Comparison of ENCODE assay signal across 23 cellular contexts in the genomic region with DNA sequence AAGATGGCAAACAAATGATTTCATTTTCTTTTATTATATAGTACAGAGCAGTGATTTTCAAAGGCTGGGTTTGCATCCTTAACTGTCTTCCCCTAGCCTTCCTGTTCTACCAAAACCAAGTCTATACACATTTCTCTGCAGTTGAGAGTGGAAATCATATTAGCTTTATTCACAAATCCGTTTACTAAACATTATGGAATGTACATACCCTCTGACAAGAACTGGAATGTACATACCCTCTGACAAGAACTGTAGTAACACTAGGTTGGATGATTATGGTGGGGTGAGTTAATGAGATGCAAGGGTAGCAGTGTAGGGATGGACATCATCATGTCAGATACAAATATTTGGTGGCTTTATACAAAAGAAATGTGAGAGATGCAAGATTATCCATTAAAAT.
"Had no signal": no experiment of that assay in that cellular context is flagged by ENCODE, and none has a peak within 500 bp of the region (broad histone marks: within the 10 kb centered on the region; RNA-seq: fewer than 3 reads in every experiment).

No MANE protein-coding gene starts in this region.

- DNase-seq: activated CD4-positive, alpha-beta T cell treated with anti-CD3 and anti-CD28 coated beads for 4 hours; activated CD8-positive, alpha-beta memory T cell treated with anti-CD3 and anti-CD28 coated beads, Interleukin-2, amount 50 U/mL, for 4 hours; activated CD8-positive, alpha-beta T cell treated with anti-CD3 and anti-CD28 coated beads for 36 hours; activated effector memory CD4-positive, alpha-beta T cell treated with Interleukin-2 at 50 U/mL for 16 hours; activated naive CD4-positive, alpha-beta T cell; aorta; cortex of kidney; Kasumi-1; NCI-H1048; NCI-H146; NCI-H187 treated with DMSO at 0.1 percent for 48 hours; NCI-H2171; NCI-H226; NCI-H526 treated with DMSO at 0.1 percent for 48 hours; NK-92 treated with Interleukin-12 subunit alpha and Interleukin-12 subunit beta, amount 100 ng/mL, for 24 hours; OCI-M1; SIG-M5; T-helper 1 cell had no signal

- H3K4me1 Mint-ChIP-seq: central memory CD8-positive, alpha-beta T cell had no signal

- H3K4me3 Mint-ChIP-seq: activated CD8-positive, alpha-beta T cell treated with anti-CD3 and anti-CD28 coated beads for 36 hours; activated naive CD4-positive, alpha-beta T cell treated with anti-CD3 and anti-CD28 coated beads, Interleukin-2, amount 50 U/mL, for 24 hours; activated T-helper 1 cell treated with anti-CD3 and anti-CD28 coated beads, Interleukin-12 subunit alpha, Interleukin-12 subunit beta, Interleukin-2, Interleukin-4 antibody, amounts not matched to agents 30 ng/mL and 10 ng/mL and 1 ng/mL, durations not matched to agents 14 hours and 24 hours and 36 hours; brain; central memory CD8-positive, alpha-beta T cell had no signal

- H3K27me3 Mint-ChIP-seq: activated CD8-positive, alpha-beta T cell treated with anti-CD3 and anti-CD28 coated beads for 36 hours; activated naive CD4-positive, alpha-beta T cell treated with anti-CD3 and anti-CD28 coated beads, Interleukin-2, amount 50 U/mL, for 24 hours; brain had no signal

- ATAC-seq: activated CD4-positive, CD25-positive, alpha-beta regulatory T cell treated with anti-CD3 and anti-CD28 coated beads, Interleukin-2, amount 50 U/mL, for 24 hours; activated CD8-positive, alpha-beta T cell treated with anti-CD3 and anti-CD28 coated beads for 36 hours had no signal

- H3K27ac Mint-ChIP-seq: activated CD8-positive, alpha-beta T cell treated with anti-CD3 and anti-CD28 coated beads for 36 hours; activated naive CD4-positive, alpha-beta T cell treated with anti-CD3 and anti-CD28 coated beads, Interleukin-2, amount 50 U/mL, for 24 hours; activated T-helper 1 cell treated with anti-CD3 and anti-CD28 coated beads, Interleukin-12 subunit alpha, Interleukin-12 subunit beta, Interleukin-2, Interleukin-4 antibody, amounts not matched to agents 30 ng/mL and 10 ng/mL and 1 ng/mL, durations not matched to agents 14 hours and 24 hours and 36 hours had no signal
